8 cellular contexts compared by ENCODE assay signal in the genomic region with DNA sequence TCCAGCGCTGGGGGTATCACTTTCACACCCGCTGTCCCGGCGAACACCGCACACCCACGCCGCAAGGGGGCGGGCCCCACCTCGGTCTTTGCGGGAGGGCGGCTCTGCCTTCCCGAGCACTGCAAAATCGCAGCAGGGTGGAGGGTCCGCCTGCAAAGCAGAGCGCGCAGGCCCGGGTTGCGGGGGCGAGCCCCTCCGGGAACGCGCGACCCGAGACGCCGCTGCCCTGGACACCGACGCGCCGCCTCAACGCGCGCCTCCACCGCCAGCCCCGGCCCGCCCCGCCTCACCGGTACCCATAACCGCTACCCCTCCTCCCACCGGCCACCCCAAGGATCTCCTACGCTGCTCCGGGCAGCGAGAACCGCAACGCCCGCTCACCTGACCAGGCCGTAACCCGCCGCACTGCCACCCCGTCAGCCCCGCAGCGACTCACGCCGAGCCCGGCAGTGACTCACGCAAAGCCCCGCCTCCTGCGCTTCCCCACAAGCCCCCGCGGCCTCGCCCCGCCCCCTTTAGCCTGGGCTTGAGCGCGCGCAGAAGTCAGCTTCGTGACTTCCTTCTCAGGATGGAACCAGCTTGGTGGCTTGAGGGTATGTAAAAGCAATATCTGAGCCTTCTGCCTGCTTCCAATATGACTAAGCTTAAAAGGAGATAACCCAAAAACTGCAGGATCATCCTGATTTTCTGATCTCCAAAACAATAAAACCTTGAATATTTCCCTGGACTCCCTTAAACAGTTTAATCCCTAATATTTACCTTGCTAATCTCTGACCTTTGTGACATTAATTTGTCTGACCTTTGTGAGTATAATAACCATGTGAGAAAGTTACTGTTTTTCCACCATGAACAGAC. TPM values are rescaled to one million over a fixed set of nuclear protein-coding genes. Genes with fewer than 3 reads are reported as not detected.
A peak's percentile ranks its signal among the peaks of the same experiment; 100 is the strongest.
DNase-seq lines count a peak whose midpoint lies in the region; ATAC-seq and TF ChIP-seq lines count a peak whose summit lies in the region.

A gene with protein sequence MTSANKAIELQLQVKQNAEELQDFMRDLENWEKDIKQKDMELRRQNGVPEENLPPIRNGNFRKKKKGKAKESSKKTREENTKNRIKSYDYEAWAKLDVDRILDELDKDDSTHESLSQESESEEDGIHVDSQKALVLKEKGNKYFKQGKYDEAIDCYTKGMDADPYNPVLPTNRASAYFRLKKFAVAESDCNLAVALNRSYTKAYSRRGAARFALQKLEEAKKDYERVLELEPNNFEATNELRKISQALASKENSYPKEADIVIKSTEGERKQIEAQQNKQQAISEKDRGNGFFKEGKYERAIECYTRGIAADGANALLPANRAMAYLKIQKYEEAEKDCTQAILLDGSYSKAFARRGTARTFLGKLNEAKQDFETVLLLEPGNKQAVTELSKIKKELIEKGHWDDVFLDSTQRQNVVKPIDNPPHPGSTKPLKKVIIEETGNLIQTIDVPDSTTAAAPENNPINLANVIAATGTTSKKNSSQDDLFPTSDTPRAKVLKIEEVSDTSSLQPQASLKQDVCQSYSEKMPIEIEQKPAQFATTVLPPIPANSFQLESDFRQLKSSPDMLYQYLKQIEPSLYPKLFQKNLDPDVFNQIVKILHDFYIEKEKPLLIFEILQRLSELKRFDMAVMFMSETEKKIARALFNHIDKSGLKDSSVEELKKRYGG (minus strand): TSS at position 460 of the 855 bp plus-strand sequence. CDS start 3,190 bp downstream, outside the sequence.

- peak within 1 kb of the TSS; percentile 83 for H3K27ac ChIP-seq in OCI-LY7 (ENCODE audit: low read depth, low read length, poor library complexity, severe bottlenecking)

- H3K9me2 ChIP-seq in OCI-LY7 (ENCODE audit: insufficient read depth, low read length) = no peaks in the 10 kb centered on the region

- H2AFZ ChIP-seq in OCI-LY7 (ENCODE audit: low read length) = peak within 1 kb of the TSS; percentile 79

- no TSS peak for BruUV-seq in OCI-LY7 (replicated peaks; lab: Mats Ljungman, UMichigan)

- TF ChIP-seq CTCF in OCI-LY7 (conservative IDR thresholded peaks at IDR 0.05; ENCODE audit: low read length) = peak; percentile 74

- CTCF ChIA-PET in OCI-LY7 (lab: Charles Lee; ENCODE audit: unreplicated experiment) = interaction anchor here (0.5 to 0.7 kb wide), 2 partner anchors 35 to 199 kb away, joined by 3 read pairs; no protein-coding TSS in a partner anchor

- H3K36me3 ChIP-seq in OCI-LY7 (ENCODE audit: insufficient read depth, low read length) = peaks cover 23% of the 10 kb centered on the region

- H3K4me1 ChIP-seq in OCI-LY7 (ENCODE audit: insufficient read depth, low read length, poor library complexity, severe bottlenecking) = peaks cover 54% of the 10 kb centered on the region

- intact Hi-C loops in OCI-LY7 (cut with micrococcal nuclease; ENCODE audit: unreplicated experiment) = loop anchor here (2.0 to 5.0 kb wide), 3 partner anchors 257 to 489 kb away; partner anchors contain the start of genes ASB8 and TMEM106C

- H3K4me3 ChIP-seq in OCI-LY7 (ENCODE audit: low read depth, low read length, poor library complexity, severe bottlenecking) = peak within 1 kb of the TSS; percentile 86

- peaks cover 70% of the 10 kb centered on the region for H3K79me2 ChIP-seq in OCI-LY7 (ENCODE audit: insufficient read depth, low read depth, low read length)

- ATAC-seq in GM21447 (IDR thresholded peaks at IDR 0.05; ENCODE audit: unreplicated experiment) = peak; percentile 78

- DNase-seq in D341Med (ENCODE audit: low spot score) = peak; percentile 97
- peak; percentile 88 for DNase-seq in HuH-7 (ENCODE audit: low spot score)
- DNase-seq in OCI-LY7 (ENCODE audit: low spot score) = peak; percentile 97
- peak; percentile 98 for DNase-seq in activated T-cell treated with anti-CD3 and anti-CD28 coated beads for 1 hour (ENCODE audit: low read depth)
- peak; percentile 67 for DNase-seq in epidermal melanocyte (ENCODE audit: insufficient read length, low spot score)
- peak; percentile 84 for DNase-seq in middle frontal gyrus (ENCODE audit: extremely low spot score, low spot score)
- DNase-seq in stimulated activated CD8-positive, alpha-beta memory T cell treated with anti-CD3 and anti-CD28 coated beads, Interleukin-2, amount 100 ng/mL, for 48 hours (ENCODE audit: low read depth in 2 of 2) = peak; percentile 98 to 99

- peak within 1 kb of the TSS; percentile 95 for H3K4me2 ChIP-seq in OCI-LY7 (ENCODE audit: low read length)

- H3K9me3 ChIP-seq in OCI-LY7 (ENCODE audit: low read length) = no peaks in the 10 kb centered on the region

- H4K20me1 ChIP-seq in OCI-LY7 (ENCODE audit: insufficient read depth, low read length) = 0 out of 2 replicates have a peak, but pooled peaks cover 5% of the 10 kb centered on the region

- POLR2A ChIA-PET in OCI-LY7 (lab: Charles Lee) = interaction anchor here (0.5 to 3.1 kb wide), 8 partner anchors 10 to 431 kb away, joined by 3 to 10 read pairs (median 4); partner anchors contain the start of gene ENDOU

RNA-seq across cellular contexts. Expression of the gene that starts here (rescaled TPM):
- total RNA-seq in OCI-LY7 (2014; rRNA removed; shearing (Covaris generic)) = 21.6 and 25.1 TPM in 2 replicates
- 52.9 and 53.9 TPM in 2 replicates for total RNA-seq in OCI-LY7 (2022)

Comparison
In these comparisons a context has a peak if more than half of its experiments do, and no peak if none do; other contexts are left out.
1. Peak in every context shown above with its lines: DNase-seq, ATAC-seq, H3K4me3 ChIP-seq and H3K27ac ChIP-seq.